ENCODE assay signal across 1 cellular context in genomic region chr9:79824265-79824664, GRCh38.
TF ChIP-seq lines count a peak whose summit lies in the region.

No MANE protein-coding gene starts in this region.

TF ChIP-seq in SK-N-SH treated with all-trans-retinoic acid at 6 μM for 48 hours, 23 proteins besides CTCF, POLR2A, EP300 and RAD21 (continued from another document):
- TF ChIP-seq PATZ1 (CRISPR knock-in tag; IDR thresholded peaks at IDR 0.05; ENCODE audit: borderline replicate concordance) (no peak), RARB (CRISPR knock-in tag; IDR thresholded peaks at IDR 0.05) (no peak), ZFP30 (CRISPR knock-in tag; IDR thresholded peaks at IDR 0.05) (no peak)
